ENCODE assay signal across 9 cellular contexts in the genomic region with DNA sequence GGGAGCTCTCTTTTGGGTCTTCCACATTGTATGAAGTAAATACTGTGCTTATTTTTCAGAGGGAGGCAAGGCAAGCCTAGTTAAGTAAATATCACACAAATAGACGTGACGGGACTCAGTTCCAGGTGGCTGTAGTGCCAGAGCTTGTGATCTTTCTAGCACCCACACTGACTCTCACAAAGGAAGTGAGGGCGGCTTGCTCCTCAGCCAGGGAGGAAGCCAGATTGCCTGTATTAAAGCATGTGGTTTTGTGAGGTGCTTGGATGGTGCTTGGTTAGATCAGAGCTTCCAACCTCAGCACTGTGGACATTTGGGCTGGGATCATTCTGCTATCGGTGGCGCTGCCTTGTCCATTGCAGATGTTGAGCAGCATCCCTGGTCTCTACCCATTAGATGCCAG.
A peak's percentile ranks its signal among the peaks of the same experiment; 100 is the strongest.
DNase-seq lines count a peak whose midpoint lies in the region; ATAC-seq lines count a peak whose summit lies in the region.
"Had no signal": no experiment of that assay in that cellular context is flagged by ENCODE, and none has a peak within 500 bp of the region (broad histone marks: within the 10 kb centered on the region; RNA-seq: fewer than 3 reads in every experiment).

No MANE protein-coding gene starts in this region.

- peak; percentile 69 for DNase-seq in activated CD4-positive, alpha-beta T cell treated with anti-CD3 and anti-CD28 coated beads, Interleukin-2, amount 10 ng/mL, durations not matched to agents 24 days and 14 days
- DNase-seq in activated CD4-positive, alpha-beta T cell treated with anti-CD3 and anti-CD28 coated beads, Interleukin-2, amount 50 U/mL, for 1 hour, result no peak
- no peak for DNase-seq in activated naive CD8-positive, alpha-beta T cell treated with anti-CD3 and anti-CD28 coated beads, Interleukin-2, amount 50 U/mL, for 24 hours
- DNase-seq in NCI-H82 (lab: John Stamatoyannopoulos, UW) (no peak), HCEC 1CT (no peak), hippocampal formation (lab: John Stamatoyannopoulos, UW) (no peak)

- peaks cover 9% of the 10 kb centered on the region for H3K4me1 Mint-ChIP-seq in activated CD4-positive, alpha-beta T cell treated with anti-CD3 and anti-CD28 coated beads, Interleukin-2, amount 10 ng/mL, durations not matched to agents 24 days and 14 days
- H3K4me1 Mint-ChIP-seq in activated naive CD8-positive, alpha-beta T cell treated with anti-CD3 and anti-CD28 coated beads, Interleukin-2, amount 50 U/mL, for 24 hours, result peaks cover 4% of the 10 kb centered on the region

- no peaks in the 10 kb centered on the region for H3K36me3 Mint-ChIP-seq in activated CD4-positive, alpha-beta T cell treated with anti-CD3 and anti-CD28 coated beads, Interleukin-2, amount 10 ng/mL, durations not matched to agents 24 days and 14 days (ENCODE audit: low read depth)
- no peaks in the 10 kb centered on the region for H3K36me3 Mint-ChIP-seq in activated naive CD8-positive, alpha-beta T cell treated with anti-CD3 and anti-CD28 coated beads, Interleukin-2, amount 50 U/mL, for 24 hours (ENCODE audit: low read depth)

- peak; percentile 67 for ATAC-seq in GM21423 (IDR thresholded peaks at IDR 0.05; ENCODE audit: unreplicated experiment)
- peak; percentile 95 for ATAC-seq in HG03135 (IDR thresholded peaks at IDR 0.05; ENCODE audit: unreplicated experiment)
- ATAC-seq in activated naive CD8-positive, alpha-beta T cell treated with anti-CD3 and anti-CD28 coated beads, Interleukin-2, amount 50 U/mL, for 24 hours, result peak; percentile 54
- ATAC-seq: esophagus mucosa had no signal

- H3K9me3 Mint-ChIP-seq in activated CD4-positive, alpha-beta T cell treated with anti-CD3 and anti-CD28 coated beads, Interleukin-2, amount 10 ng/mL, durations not matched to agents 24 days and 14 days, result no peaks in the 10 kb centered on the region
- H3K9me3 Mint-ChIP-seq in activated naive CD8-positive, alpha-beta T cell treated with anti-CD3 and anti-CD28 coated beads, Interleukin-2, amount 50 U/mL, for 24 hours, result no peaks in the 10 kb centered on the region

- H3K27ac Mint-ChIP-seq in activated CD4-positive, alpha-beta T cell treated with anti-CD3 and anti-CD28 coated beads, Interleukin-2, amount 10 ng/mL, durations not matched to agents 24 days and 14 days, result no peak overlapping the region
- no peak overlapping the region for H3K27ac Mint-ChIP-seq in activated naive CD8-positive, alpha-beta T cell treated with anti-CD3 and anti-CD28 coated beads, Interleukin-2, amount 50 U/mL, for 24 hours

- intact Hi-C loops in activated CD4-positive, alpha-beta T cell treated with anti-CD3 and anti-CD28 coated beads, Interleukin-2, amount 10 ng/mL, durations not matched to agents 24 days and 14 days (cut with micrococcal nuclease), result no loop called here

- peaks cover 2% of the 10 kb centered on the region for H3K27me3 Mint-ChIP-seq in activated CD4-positive, alpha-beta T cell treated with anti-CD3 and anti-CD28 coated beads, Interleukin-2, amount 10 ng/mL, durations not matched to agents 24 days and 14 days
- H3K27me3 Mint-ChIP-seq in activated naive CD8-positive, alpha-beta T cell treated with anti-CD3 and anti-CD28 coated beads, Interleukin-2, amount 50 U/mL, for 24 hours, result peaks cover 6% of the 10 kb centered on the region

- no peak overlapping the region for H3K4me3 Mint-ChIP-seq in activated CD4-positive, alpha-beta T cell treated with anti-CD3 and anti-CD28 coated beads, Interleukin-2, amount 10 ng/mL, durations not matched to agents 24 days and 14 days
- no peak overlapping the region for H3K4me3 Mint-ChIP-seq in activated naive CD8-positive, alpha-beta T cell treated with anti-CD3 and anti-CD28 coated beads, Interleukin-2, amount 50 U/mL, for 24 hours
